In the genomic region with DNA sequence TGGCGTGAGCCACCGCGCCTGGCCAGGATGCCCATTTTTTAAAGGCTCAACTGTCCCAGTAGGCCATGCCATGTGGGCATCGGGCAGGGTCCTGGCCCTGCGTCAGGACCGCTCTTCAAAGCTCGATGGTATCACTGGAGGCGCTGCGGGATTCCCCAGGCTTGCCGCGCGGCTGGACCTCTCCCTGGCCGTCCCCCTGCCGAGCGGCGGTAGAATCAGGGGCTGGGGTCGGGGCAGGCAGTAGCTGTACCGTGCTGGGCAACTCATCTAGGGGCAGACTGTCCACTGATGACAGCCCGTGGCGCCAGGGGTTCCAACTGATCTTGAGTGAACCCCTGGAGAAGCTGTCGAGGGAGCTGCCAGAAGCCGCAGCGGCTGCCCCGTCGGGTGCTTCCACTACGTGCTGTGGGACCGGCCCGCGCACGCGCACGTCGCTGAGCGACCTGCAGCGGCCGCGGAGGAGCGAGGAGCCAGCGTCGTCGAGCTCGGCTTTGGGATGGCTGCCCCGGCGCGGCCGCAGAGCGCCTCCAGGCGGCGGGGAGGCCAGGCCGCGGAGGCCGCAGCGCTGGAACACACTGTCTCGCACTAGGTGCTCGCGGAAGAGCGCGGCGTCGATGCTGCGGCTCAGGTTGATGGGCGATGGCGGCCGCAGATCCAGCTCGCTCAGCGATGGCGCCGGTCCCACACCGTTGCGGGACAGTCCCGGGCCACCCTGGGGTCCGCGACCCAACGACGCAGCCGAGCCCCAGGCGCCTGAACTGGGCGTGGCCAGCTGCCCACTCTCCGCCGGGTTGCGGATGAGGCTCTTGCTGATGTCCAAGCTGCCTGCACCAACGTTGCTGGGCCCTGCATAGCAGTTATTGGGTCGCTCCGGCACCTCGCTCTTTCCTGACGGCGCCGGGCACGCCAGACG, we compare ENCODE assay signal across 9 cellular contexts. TPM values are rescaled to one million over a fixed set of nuclear protein-coding genes. Genes with fewer than 3 reads are reported as not detected.
DNase-seq lines count a peak whose midpoint lies in the region; ATAC-seq, FAIRE-seq and TF ChIP-seq lines count a peak whose summit lies in the region.
"Had no signal": no experiment of that assay in that cellular context is flagged by ENCODE, and none has a peak within 500 bp of the region (broad histone marks: within the 10 kb centered on the region; RNA-seq: fewer than 3 reads in every experiment).

No MANE protein-coding gene starts in this region.

- H3K27me3 ChIP-seq in heart left ventricle (peaks cover 0 to 1% (median 0%) of the 10 kb centered on the region in 9 donors), trophoblast cell (ENCODE audit: insufficient read depth, low read length) (no peaks in the 10 kb centered on the region), thoracic aorta (replicated peaks; ENCODE audit: insufficient read depth) (no peaks in the 10 kb centered on the region)

- H3K36me3 ChIP-seq in heart left ventricle (peaks cover 0 to 25% (median 9%) of the 10 kb centered on the region in 9 donors), trophoblast cell (ENCODE audit: control insufficient read depth in 1 of 2, insufficient read depth in 2 of 2, low read length in 2 of 2) (peaks cover 12 to 18% of the 10 kb centered on the region in 2 experiments), thoracic aorta (peaks cover 4% of the 10 kb centered on the region)

- H3K4me3 ChIP-seq in heart left ventricle (peak overlapping the region; percentile 25 to 75 (median 65)), trophoblast cell (ENCODE audit: low read depth, low read length) (peak overlapping the region; percentile 76), thoracic aorta (peak overlapping the region; percentile 81)

- TF ChIP-seq CTCF in GM10248 (IDR thresholded peaks at IDR 0.05; ENCODE audit: control extremely low read depth, extremely low read depth, low read depth, missing control alignments) (no peak), heart left ventricle (IDR thresholded peaks at IDR 0.05) (peak; percentile 64 to 95 (median 76)), thoracic aorta (IDR thresholded peaks at IDR 0.05) (peak; percentile 65)

- H3K9me3 ChIP-seq in heart left ventricle (no peaks in the 10 kb centered on the region), trophoblast cell (ENCODE audit: insufficient read depth, low read depth, low read length) (no peaks in the 10 kb centered on the region), thoracic aorta (no peaks in the 10 kb centered on the region)

- no peak overlapping the region for H2BK5ac ChIP-seq in trophoblast cell (ENCODE audit: low read depth, low read length, poor library complexity)

- H3K4ac ChIP-seq in trophoblast cell (ENCODE audit: low read depth, low read length), result peak overlapping the region; percentile 30

- peak overlapping the region; percentile 73 for H2BK120ac ChIP-seq in trophoblast cell (ENCODE audit: insufficient read depth, low read length, poor library complexity)

- H3K23ac ChIP-seq in trophoblast cell (ENCODE audit: low read length), result no peak overlapping the region

- ATAC-seq in heart left ventricle (peak; percentile 56 to 91 (median 88)), thoracic aorta (ENCODE audit: insufficient number of reproducible peaks, low FRiP score, low read depth) (peak; percentile 71)

- no peaks in the 10 kb centered on the region for H3K36me3 Mint-ChIP-seq in IgD-negative memory B cell
- peaks cover 8% of the 10 kb centered on the region for H3K36me3 Mint-ChIP-seq in T-helper 1 cell treated with Interleukin-12 subunit alpha and Interleukin-12 subunit beta and Interleukin-4 antibody, amounts not matched to agents 30 μg/mL and 1 μg/mL, for 36 hours (ENCODE audit: low read depth)

- H3K4me3 Mint-ChIP-seq in IgD-negative memory B cell, result peak overlapping the region; percentile 45 to 88 (median 82)
- H3K4me3 Mint-ChIP-seq in T-helper 1 cell treated with Interleukin-12 subunit alpha and Interleukin-12 subunit beta and Interleukin-4 antibody, amounts not matched to agents 30 μg/mL and 1 μg/mL, for 36 hours, result peak overlapping the region; percentile 83

- TF ChIP-seq POLR2A in heart left ventricle (IDR thresholded peaks at IDR 0.05), result peak in 1 of 2 donors; percentile 54
- TF ChIP-seq POLR2A in GM12891 (IDR thresholded peaks at IDR 0.05; ENCODE audit: low read depth, low read length), result no peak

- no peaks in the 10 kb centered on the region for H3K9me3 Mint-ChIP-seq in IgD-negative memory B cell
- no peaks in the 10 kb centered on the region for H3K9me3 Mint-ChIP-seq in T-helper 1 cell treated with Interleukin-12 subunit alpha and Interleukin-12 subunit beta and Interleukin-4 antibody, amounts not matched to agents 30 μg/mL and 1 μg/mL, for 36 hours

- H3K4me1 ChIP-seq in heart left ventricle (peaks cover 0 to 26% (median 14%) of the 10 kb centered on the region in 12 donors), trophoblast cell (ENCODE audit: control insufficient read depth in 1 of 2, insufficient read depth in 2 of 2, low read length in 2 of 2) (peaks cover 12 to 14% of the 10 kb centered on the region in 2 experiments), thoracic aorta (ENCODE audit: control insufficient read depth in 1 of 2, low read depth in 2 of 2) (peaks cover 5 to 19% of the 10 kb centered on the region in 2 donors)

- POLR2A ChIA-PET in GM10248 (lab: Yijun Ruan, JAX), result interaction anchor here (0.5 to 0.7 kb wide), 2 partner anchors 8 to 11 kb away, joined by 3 to 10 read pairs; no protein-coding TSS in a partner anchor

- H4K91ac ChIP-seq in trophoblast cell (ENCODE audit: low read depth, low read length), result peak overlapping the region; percentile 50

- no peak for FAIRE-seq in GM12891 (lab: Jason Lieb, UNC)
- FAIRE-seq: islet of Langerhans had no signal

- intact Hi-C loops in heart left ventricle (cut with DNase I), result loop anchor here in 3 of 10 donors (5.0 to 10.0 kb wide), 3 partner anchors 104 to 232 kb away; a partner anchor contains a TSS

- peak overlapping the region; percentile 23 for H2AK5ac ChIP-seq in trophoblast cell (ENCODE audit: low read length)

- H3K27ac Mint-ChIP-seq in IgD-negative memory B cell, result peak overlapping the region in 1 of 3 donors; percentile 95
- peak overlapping the region; percentile 88 for H3K27ac Mint-ChIP-seq in T-helper 1 cell treated with Interleukin-12 subunit alpha and Interleukin-12 subunit beta and Interleukin-4 antibody, amounts not matched to agents 30 μg/mL and 1 μg/mL, for 36 hours

- WGBS in heart left ventricle, 4 donors, result 4 to 9% (median 6%) methylated on average over 15 to 90 of the region's 90 CpGs
- WGBS in trophoblast cell (ENCODE audit: extremely low coverage, insufficient coverage, insufficient read length), result no CpG with 5 or more reads among the region's 90 CpGs

- peak overlapping the region; percentile 99 for H4K8ac ChIP-seq in trophoblast cell (ENCODE audit: low read depth, low read length)

- H3K4me1 Mint-ChIP-seq in IgD-negative memory B cell, result peaks cover 5 to 7% (median 6%) of the 10 kb centered on the region in 3 donors
- H3K4me1 Mint-ChIP-seq in T-helper 1 cell treated with Interleukin-12 subunit alpha and Interleukin-12 subunit beta and Interleukin-4 antibody, amounts not matched to agents 30 μg/mL and 1 μg/mL, for 36 hours (ENCODE audit: low read depth), result peaks cover 19% of the 10 kb centered on the region

- H2AFZ ChIP-seq in trophoblast cell (ENCODE audit: insufficient read depth, low read length, poor library complexity), result peak overlapping the region; percentile 90

- DNase-seq in GM10248 (ENCODE audit: extremely low spot score), result peak; percentile 67
- DNase-seq in amniotic epithelial cell (ENCODE audit: low read depth), result peak; percentile 85
- peak; percentile 87 to 93 (median 90) for DNase-seq in heart left ventricle
- DNase-seq in trophoblast cell, result peak; percentile 75 to 82
- peak; percentile 57 for DNase-seq in thoracic aorta (ENCODE audit: low spot score)
- no peak for DNase-seq in GM12891 (ENCODE audit: insufficient read length, low spot score)

- H2BK12ac ChIP-seq in trophoblast cell (ENCODE audit: low read length), result no peak overlapping the region

- peak overlapping the region; percentile 88 for H3K18ac ChIP-seq in trophoblast cell (ENCODE audit: low read length)

- CTCF ChIA-PET in GM10248 (lab: Yijun Ruan, JAX), result interaction anchor here (2.7 kb wide), 1 partner anchor 13 kb away, joined by 22 read pairs; a partner anchor contains a TSS

- H3K14ac ChIP-seq in trophoblast cell (ENCODE audit: low read length), result peak overlapping the region; percentile 88

- peak overlapping the region in 11 of 12 donors; percentile 39 to 90 (median 71) for H3K27ac ChIP-seq in heart left ventricle
- no peak overlapping the region for H3K27ac ChIP-seq in trophoblast cell (ENCODE audit: low read depth, low read length)
- H3K27ac ChIP-seq in thoracic aorta, result peak overlapping the region; percentile 83 to 85

- no peaks in the 10 kb centered on the region for H3K27me3 Mint-ChIP-seq in IgD-negative memory B cell
- H3K27me3 Mint-ChIP-seq in T-helper 1 cell treated with Interleukin-12 subunit alpha and Interleukin-12 subunit beta and Interleukin-4 antibody, amounts not matched to agents 30 μg/mL and 1 μg/mL, for 36 hours (ENCODE audit: low read depth), result no peaks in the 10 kb centered on the region

- H3K79me2 ChIP-seq in trophoblast cell (ENCODE audit: control insufficient read depth, insufficient read depth, low read length, poor library complexity), result peaks cover 2% of the 10 kb centered on the region

- peak overlapping the region; percentile 72 for H3K9ac ChIP-seq in trophoblast cell (ENCODE audit: low read length)

- H3K79me1 ChIP-seq in trophoblast cell (ENCODE audit: low read length), result peaks cover 8% of the 10 kb centered on the region

- peak overlapping the region; percentile 71 for H4K12ac ChIP-seq in trophoblast cell (ENCODE audit: low read depth, low read length)

- peak overlapping the region; percentile 81 for H3K4me2 ChIP-seq in trophoblast cell (ENCODE audit: low read length)

RNA-seq across cellular contexts. Expression of a gene that starts 5.8 kb away (rescaled TPM):
- 2.0 TPM for polyA plus RNA-seq in IgD-negative memory B cell
- 1 to 10 TPM in 4 of 9 donors, under 1 TPM in 5; 0.39 to 2.3 (median 0.81) TPM for total RNA-seq in heart left ventricle
- polyA plus RNA-seq in heart left ventricle, result under 1 TPM; 0.44 to 0.46 TPM
- 0.81 and 0.92 TPM in 2 replicates for polyA plus RNA-seq in trophoblast cell (2013)
- total RNA-seq in thoracic aorta, result 1 to 10 TPM; 3.3 to 5.8 TPM
- 8.2 TPM for polyA plus RNA-seq in GM12891 (2012; ENCODE audit: low read depth, missing spikeins)

RNA-seq across cellular contexts. Expression of a gene that starts 12.7 kb away (rescaled TPM):
- 17.7 TPM for polyA plus RNA-seq in IgD-negative memory B cell
- 10 to 100 TPM; 45.9 to 77.8 (median 60.6) TPM for total RNA-seq in heart left ventricle
- polyA plus RNA-seq in heart left ventricle, result 10 to 100 TPM; 61.8 to 71.8 TPM
- 12.6 and 13.0 TPM in 2 replicates for polyA plus RNA-seq in trophoblast cell (2013)
- total RNA-seq in thoracic aorta, result 10 to 100 TPM; 37.2 to 37.4 TPM
- 13.9 TPM for polyA plus RNA-seq in GM12891 (2012; ENCODE audit: low read depth, missing spikeins)

RNA-seq across cellular contexts. Expression of a gene that starts 29.5 kb away (rescaled TPM):
- 6.7 TPM for polyA plus RNA-seq in IgD-negative memory B cell
- 10 to 100 TPM; 20.6 to 45.3 (median 29.2) TPM for total RNA-seq in heart left ventricle
- polyA plus RNA-seq in heart left ventricle, result 10 to 100 TPM; 34.7 to 42.1 TPM
- polyA plus RNA-seq in trophoblast cell (2013), result 14.2 and 15.0 TPM in 2 replicates
- total RNA-seq in thoracic aorta, result 10 to 100 TPM; 52.2 to 59.4 TPM
- 0.41 TPM for polyA plus RNA-seq in GM12891 (2012; ENCODE audit: low read depth, missing spikeins)

RNA-seq across cellular contexts. Expression of a gene that starts 40.3 kb away (rescaled TPM):
- polyA plus RNA-seq in IgD-negative memory B cell (69.2 TPM), heart left ventricle (100 to 1,000 TPM in 1 of 2 donors, 10 to 100 TPM in 1; 41.8 to 164 TPM)
- total RNA-seq in heart left ventricle (100 to 1,000 TPM in 2 of 9 donors, 10 to 100 TPM in 7; 54.9 to 109 (median 74.7) TPM), thoracic aorta (10 to 100 TPM; 37.0 to 50.2 TPM)
- 57.3 and 58.9 TPM in 2 replicates for polyA plus RNA-seq in trophoblast cell (2013)
- polyA plus RNA-seq in GM12891 (2012; ENCODE audit: low read depth, missing spikeins), result 50.7 TPM

RNA-seq across cellular contexts. Expression of a gene that starts 43.7 kb away (rescaled TPM):
- polyA plus RNA-seq in IgD-negative memory B cell, result not detected
- 1 to 10 TPM in 4 of 9 donors, under 1 TPM in 5; 0.65 to 6.9 (median 0.79) TPM for total RNA-seq in heart left ventricle
- polyA plus RNA-seq in heart left ventricle, result 1 to 10 TPM in 1 of 2 donors, under 1 TPM in 1; 0.95 to 1.3 TPM
- 5.2 and 5.9 TPM in 2 replicates for polyA plus RNA-seq in trophoblast cell (2013)
- 10 to 100 TPM in 1 of 2 donors, 1 to 10 TPM in 1; 5.7 to 11.9 TPM for total RNA-seq in thoracic aorta
- polyA plus RNA-seq in GM12891 (2012; ENCODE audit: low read depth, missing spikeins), result 0.21 TPM
